Comparison of ENCODE assay signal across 9 cellular contexts in the genomic region with DNA sequence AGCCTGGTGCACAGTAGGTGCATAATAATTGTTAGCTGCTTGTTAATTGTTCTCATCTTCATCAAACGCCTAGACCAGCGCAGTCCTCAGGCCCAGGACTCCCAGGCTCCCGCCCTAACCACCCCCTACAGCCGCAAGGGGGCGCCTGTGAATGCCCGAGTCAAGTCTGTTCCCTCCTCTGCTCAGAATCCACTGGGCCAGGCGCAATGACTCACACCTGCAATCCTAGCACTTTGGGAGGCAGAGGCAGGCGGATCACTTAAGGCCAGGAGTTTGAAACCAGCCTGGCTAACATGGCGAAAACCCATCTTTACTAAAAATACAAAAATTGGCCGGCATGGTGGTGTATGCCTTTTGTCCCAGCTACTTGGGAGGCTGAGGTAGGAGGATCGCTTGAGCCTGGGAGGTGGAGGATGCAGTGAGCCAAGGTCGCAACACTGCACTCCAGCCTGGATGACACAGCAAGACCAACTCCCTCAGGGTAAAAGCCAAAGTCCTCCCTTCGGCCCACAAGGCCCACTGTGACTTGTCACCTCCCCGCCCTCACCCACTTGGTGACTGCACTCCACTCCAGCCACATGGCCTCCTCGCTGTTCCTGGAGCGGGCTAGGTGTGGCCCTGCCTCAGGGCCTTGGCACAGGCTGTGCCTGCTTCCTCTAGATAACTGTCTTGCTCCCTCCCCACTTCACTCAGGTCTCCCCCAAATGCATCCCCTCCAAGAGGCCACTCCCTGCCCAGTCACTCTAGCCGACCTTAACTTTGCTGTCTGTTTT. TPM values are rescaled to one million over a fixed set of nuclear protein-coding genes. Genes with fewer than 3 reads are reported as not detected.
A peak's percentile ranks its signal among the peaks of the same experiment; 100 is the strongest.
DNase-seq lines count a peak whose midpoint lies in the region; ATAC-seq lines count a peak whose summit lies in the region.
"Had no signal": no experiment of that assay in that cellular context is flagged by ENCODE, and none has a peak within 500 bp of the region (broad histone marks: within the 10 kb centered on the region; RNA-seq: fewer than 3 reads in every experiment).

No MANE protein-coding gene starts in this region.

- H3K79me2 ChIP-seq in Karpas-422 (ENCODE audit: low read length), result no peaks in the 10 kb centered on the region

- no peaks in the 10 kb centered on the region for H4K20me1 ChIP-seq in Karpas-422 (ENCODE audit: insufficient read depth, low read depth, low read length)

- DNase-seq in DMS 273 (lab: John Stamatoyannopoulos, UW; ENCODE audit: unreplicated experiment) (peak; percentile 83), Karpas-422 (peak; percentile 90), T-helper 2 cell (peak; percentile 19 to 57 (median 44)), amniotic stem cell (lab: John Stamatoyannopoulos, UW) (peak; percentile 37), hypothalamus (lab: John Stamatoyannopoulos, UW) (peak in 29 of 51 donors; percentile 1 to 51 (median 13))
- DNase-seq in stimulated activated CD4-positive, alpha-beta T cell treated with anti-CD3 and anti-CD28 coated beads, Interleukin-12 subunit alpha, Interleukin-12 subunit beta, amount 100 ng/mL, for 48 hours (ENCODE audit: low read depth in 2 of 3, low spot score in 1 of 3), result peak; percentile 54 to 56 (median 54)

- no peaks in the 10 kb centered on the region for H3K9me3 ChIP-seq in Karpas-422 (ENCODE audit: low read length)

- no peaks in the 10 kb centered on the region for H3K36me3 ChIP-seq in Karpas-422 (ENCODE audit: insufficient read depth, low read length)

- H3K9me2 ChIP-seq in Karpas-422 (replicated peaks; ENCODE audit: insufficient read depth, low read length), result no peaks in the 10 kb centered on the region

- H3K9ac ChIP-seq in Karpas-422 (ENCODE audit: low read length), result no peak overlapping the region

- no peak overlapping the region for H3K27ac ChIP-seq in Karpas-422 (ENCODE audit: low read length)
- H3K27ac ChIP-seq: SK-N-MC had no signal

- no peak overlapping the region for H2AFZ ChIP-seq in Karpas-422 (ENCODE audit: low read length)

- no peaks in the 10 kb centered on the region for H3K4me1 ChIP-seq in Karpas-422 (ENCODE audit: low read length)

- no peak overlapping the region for H3K4me2 ChIP-seq in Karpas-422 (ENCODE audit: low read depth, low read length, poor library complexity, severe bottlenecking)

- ATAC-seq in GM18867 (IDR thresholded peaks at IDR 0.05; ENCODE audit: unreplicated experiment), result no peak
- no peak for ATAC-seq in HG02798 (IDR thresholded peaks at IDR 0.05; ENCODE audit: poor library complexity, unreplicated experiment)

- H3K4me3 ChIP-seq in Karpas-422 (ENCODE audit: low read length), result no peak overlapping the region
- H3K4me3 ChIP-seq: SK-N-MC had no signal

- H3K27me3 ChIP-seq in Karpas-422 (ENCODE audit: low read length), result no peaks in the 10 kb centered on the region

RNA-seq across cellular contexts. Expression of a gene that starts 9.1 kb away (rescaled TPM):
- total RNA-seq in Karpas-422 (2014; rRNA removed; shearing (Covaris generic); ENCODE audit: low replicate concordance), result 6.1 and 11.3 TPM in 2 replicates

RNA-seq across cellular contexts. Expression of a gene that starts 15.7 kb away (rescaled TPM):
- total RNA-seq in Karpas-422 (2014; rRNA removed; shearing (Covaris generic); ENCODE audit: low replicate concordance), result not detected in 2 replicates

RNA-seq across cellular contexts. Expression of a gene that starts 32.4 kb away (rescaled TPM):
- total RNA-seq in Karpas-422 (2014; rRNA removed; shearing (Covaris generic); ENCODE audit: low replicate concordance), result 59.8 and 86.0 TPM in 2 replicates

RNA-seq across cellular contexts. Expression of a gene that starts 42.1 kb away (rescaled TPM):
- not detected in 2 replicates for total RNA-seq in Karpas-422 (2014; rRNA removed; shearing (Covaris generic); ENCODE audit: low replicate concordance)

Comparison
In these comparisons a context has a peak if more than half of its experiments do, and no peak if none do; other contexts are left out.
1. DNase-seq: peak in every context shown above with its lines; median percentile 90 in Karpas-422; 83 in DMS 273; 54 in stimulated activated CD4-positive, alpha-beta T cell treated with anti-CD3 and anti-CD28 coated beads, Interleukin-12 subunit alpha, Interleukin-12 subunit beta, amount 100 ng/mL, for 48 hours; 44 in T-helper 2 cell; 37 in amniotic stem cell; 13 in hypothalamus.